ENCODE assay signal across 22 cellular contexts in the genomic region with DNA sequence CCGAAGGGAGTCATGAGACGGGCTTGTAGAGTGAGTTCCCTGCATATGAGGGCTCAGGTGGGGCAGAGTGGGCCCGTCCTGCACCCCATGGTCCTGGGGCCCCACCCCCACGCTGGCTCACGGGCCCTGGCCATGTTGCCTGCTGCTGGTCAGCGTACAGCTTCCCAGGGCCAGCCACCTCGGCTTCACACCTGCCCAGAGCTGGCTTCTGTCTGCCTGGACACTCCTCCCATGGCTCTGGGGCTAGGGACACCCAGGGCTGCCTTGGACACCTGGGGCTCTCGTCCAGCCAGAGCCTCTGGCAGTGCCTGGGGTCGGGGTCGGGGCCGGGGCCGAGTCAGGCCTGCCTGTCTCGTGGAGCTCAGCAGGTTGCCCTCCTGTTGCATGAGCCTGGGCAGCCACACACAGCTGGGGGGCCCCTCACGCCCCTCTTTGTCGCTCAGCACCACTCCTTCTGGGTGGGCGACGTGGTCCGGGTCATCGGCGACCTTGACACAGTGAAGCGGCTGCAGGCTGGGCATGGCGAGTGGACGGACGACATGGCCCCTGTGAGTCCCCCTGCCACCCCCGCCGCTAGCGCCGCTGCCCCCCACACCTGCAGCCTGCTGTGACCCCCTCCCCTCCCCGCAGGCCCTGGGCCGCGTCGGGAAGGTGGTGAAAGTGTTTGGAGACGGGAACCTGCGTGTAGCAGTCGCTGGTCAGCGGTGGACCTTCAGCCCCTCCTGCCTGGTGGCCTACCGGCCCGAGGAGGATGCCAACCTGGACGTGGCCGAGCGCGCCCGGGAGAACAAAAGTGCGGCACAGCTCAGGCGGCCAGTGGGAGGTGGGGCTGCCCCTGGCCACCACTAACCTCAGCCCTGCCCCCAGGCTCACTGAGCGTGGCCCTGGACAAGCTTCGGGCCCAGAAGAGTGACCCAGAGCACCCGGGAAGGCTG. TPM values are rescaled to one million over a fixed set of nuclear protein-coding genes. Genes with fewer than 3 reads are reported as not detected.
DNase-seq lines count a peak whose midpoint lies in the region; ATAC-seq, FAIRE-seq and TF ChIP-seq lines count a peak whose summit lies in the region.
"Had no signal": no experiment of that assay in that cellular context is flagged by ENCODE, and none has a peak within 500 bp of the region (broad histone marks: within the 10 kb centered on the region; RNA-seq: fewer than 3 reads in every experiment).

No MANE protein-coding gene starts in this region.

- no peak for ATAC-seq in right lobe of liver
- no peak for ATAC-seq in HepG2
- ATAC-seq in WTC11: no peak

- H3K23ac ChIP-seq in neuronal stem cell (ENCODE audit: low read depth, low read length, poor library complexity): peak overlapping the region; percentile 43

- WGBS in right lobe of liver (ENCODE audit: insufficient coverage, low coverage, low lambda C conversion rate, missing lambda C conversion rate): 80% methylated on average over 1 of the region's 48 CpGs
- WGBS in HepG2 (ENCODE audit: low lambda C conversion rate): 96% methylated on average over 21 of the region's 48 CpGs
- no CpG with 5 or more reads among the region's 48 CpGs for WGBS in neuronal stem cell (ENCODE audit: extremely low coverage in 2 of 2, insufficient read length in 2 of 2, insufficient replicate concordance in 1 of 2), 2 donors

- H2BK120ac ChIP-seq in neuronal stem cell (ENCODE audit: low read depth, low read length): no peak overlapping the region

- H3K4me2 ChIP-seq in HepG2 (ENCODE audit: low read depth, low read length): no peak overlapping the region
- no peak overlapping the region for H3K4me2 ChIP-seq in neuronal stem cell (ENCODE audit: insufficient read depth, low read length, poor library complexity, severe bottlenecking)

- TF ChIP-seq EP300 in HepG2 (IDR thresholded peaks at IDR 0.05; ENCODE audit: low read depth in 2 of 2, low read length in 2 of 2): no peak
- TF ChIP-seq EP300 in HepG2 (CRISPR knock-in tag; IDR thresholded peaks at IDR 0.05; ENCODE audit: borderline replicate concordance): no peak

- no peaks in the 10 kb centered on the region for H3K27me3 ChIP-seq in right lobe of liver
- H3K27me3 ChIP-seq in HepG2 (ENCODE audit: control insufficient read depth in 1 of 2, insufficient read depth in 2 of 2, low read length in 2 of 2): no peaks in the 10 kb centered on the region
- peaks cover 0 to 4% of the 10 kb centered on the region in 2 donors for H3K27me3 ChIP-seq in duodenal mucosa (ENCODE audit: control insufficient read depth in 1 of 2, insufficient read depth in 2 of 2, low read length in 2 of 2)
- peaks cover 0 to 31% (median 14%) of the 10 kb centered on the region in 3 experiments for H3K27me3 ChIP-seq in neuronal stem cell (ENCODE audit: control insufficient read depth in 3 of 3, insufficient read depth in 3 of 3, low read depth in 1 of 3, low read length in 3 of 3)
- H3K27me3 ChIP-seq: ascending aorta had no signal

- POLR2A ChIA-PET in HepG2 (lab: Yijun Ruan, JAX) (no interaction called here), WTC11 (lab: Charles Lee) (no interaction called here)

- no peak overlapping the region for H2BK12ac ChIP-seq in neuronal stem cell (ENCODE audit: low read length)

- TF ChIP-seq RAD21 in HepG2 (CRISPR knock-in tag; IDR thresholded peaks at IDR 0.05): no peak

- no peak overlapping the region for H2BK15ac ChIP-seq in neuronal stem cell (ENCODE audit: low read length)

- no peak for FAIRE-seq in HepG2 (lab: Jason Lieb, UNC)
- FAIRE-seq: frontal cortex had no signal

- no peak overlapping the region for H3K18ac ChIP-seq in neuronal stem cell (ENCODE audit: low read length)

- in situ Hi-C loops in HepG2 (cut with HindIII; ENCODE audit: extremely low pct_ligation_motif_present, low pct_unique_long_range_greater_than_20kb): no loop called here

- no peak overlapping the region for H3K4ac ChIP-seq in neuronal stem cell (ENCODE audit: low read length)

- intact Hi-C loops in right lobe of liver (cut with DNase I): loop anchor here in 1 of 2 donors (10.0 kb wide), 1 partner anchor 48 kb away; no protein-coding TSS in a partner anchor
- intact Hi-C loops in HepG2 (cut with micrococcal nuclease; ENCODE audit: unreplicated experiment): no loop called here

- H3K9me3 Mint-ChIP-seq in WTC11: no peaks in the 10 kb centered on the region
- H3K9me3 Mint-ChIP-seq: activated T-helper 1 cell treated with anti-CD3 and anti-CD28 coated beads, Interleukin-12 subunit alpha, Interleukin-12 subunit beta, Interleukin-2, Interleukin-4 antibody, amounts not matched to agents 30 ng/mL and 10 ng/mL and 1 ng/mL, durations not matched to agents 14 hours and 24 hours and 36 hours; CD4-positive, alpha-beta T cell; memory B cell had no signal

- H3K36me3 ChIP-seq in right lobe of liver (peaks cover 0 to 4% (median 2%) of the 10 kb centered on the region in 4 donors), HepG2 (replicated peaks in 1 of 2; ENCODE audit: control insufficient read depth in 1 of 2, insufficient read depth in 2 of 2, low read length in 2 of 2) (peaks cover 0 to 2% of the 10 kb centered on the region in 2 experiments; a peak in 1 of 5 replicates), duodenal mucosa (ENCODE audit: control insufficient read depth in 1 of 2, insufficient read depth in 2 of 2, low read length in 2 of 2) (peaks cover 0 to 9% of the 10 kb centered on the region in 2 donors), neuronal stem cell (replicated peaks in 1 of 2; ENCODE audit: control insufficient read depth in 2 of 2, insufficient read depth in 2 of 2, low read length in 2 of 2) (peaks cover 0 to 4% of the 10 kb centered on the region in 2 donors)
- H3K36me3 ChIP-seq: vagina had no signal

- H3K4me1 ChIP-seq in right lobe of liver (no peaks in the 10 kb centered on the region), HepG2 (ENCODE audit: insufficient read depth, low read length) (no peaks in the 10 kb centered on the region), duodenal mucosa (ENCODE audit: control insufficient read depth in 1 of 2, insufficient read depth in 2 of 2, low read length in 2 of 2) (peaks cover 6 to 12% of the 10 kb centered on the region in 2 donors), neuronal stem cell (ENCODE audit: control insufficient read depth in 2 of 2, insufficient read depth in 1 of 2, low read depth in 1 of 2, low read length in 2 of 2) (no peaks in the 10 kb centered on the region)
- H3K4me1 ChIP-seq: ascending aorta had no signal

- peaks cover 3% of the 10 kb centered on the region for H3K79me1 ChIP-seq in neuronal stem cell (ENCODE audit: low read depth, low read length)

- H3K36me3 Mint-ChIP-seq in WTC11: no peaks in the 10 kb centered on the region

- H4K91ac ChIP-seq in neuronal stem cell (ENCODE audit: low read depth, low read length, poor library complexity): no peak overlapping the region

- H3K27me3 Mint-ChIP-seq in WTC11 (ENCODE audit: low read depth): peaks cover 3% of the 10 kb centered on the region

- no peak overlapping the region for H2AFZ ChIP-seq in HepG2 (ENCODE audit: low read length)
- H2AFZ ChIP-seq in neuronal stem cell (ENCODE audit: low read length): no peak overlapping the region

- H3K27ac ChIP-seq in right lobe of liver (no peak overlapping the region), HepG2 (ENCODE audit: extremely low read length, insufficient read depth, low read length) (no peak overlapping the region), duodenal mucosa (ENCODE audit: low read depth, low read length) (peak overlapping the region; percentile 50), neuronal stem cell (replicated peaks; ENCODE audit: low read length) (no peak overlapping the region)
- H3K27ac ChIP-seq: ascending aorta, vagina had no signal

- H2AK5ac ChIP-seq in neuronal stem cell (ENCODE audit: low read depth, low read length): no peak overlapping the region

- H3K4me1 Mint-ChIP-seq in WTC11: peaks cover 2% of the 10 kb centered on the region; the same call in 1 of the 2 replicates

- H2BK5ac ChIP-seq in neuronal stem cell (ENCODE audit: low read length): no peak overlapping the region

- TF ChIP-seq POLR2A in right lobe of liver (IDR thresholded peaks at IDR 0.05): no peak
- TF ChIP-seq POLR2A in HepG2 (IDR thresholded peaks at IDR 0.05; ENCODE audit: insufficient read depth in 1 of 2, low read depth in 2 of 2, low read length in 2 of 2): no peak

- H3K27ac Mint-ChIP-seq in WTC11: no peak overlapping the region
- H3K27ac Mint-ChIP-seq: activated T-helper 1 cell treated with anti-CD3 and anti-CD28 coated beads, Interleukin-12 subunit alpha, Interleukin-12 subunit beta, Interleukin-2, Interleukin-4 antibody, amounts not matched to agents 30 ng/mL and 10 ng/mL and 1 ng/mL, durations not matched to agents 14 hours and 24 hours and 36 hours; CD4-positive, alpha-beta T cell; memory B cell had no signal

- CTCF ChIA-PET in HepG2 (lab: Yijun Ruan, JAX; ENCODE audit: low intra/inter-chr PET ratio, low total read pairs): no interaction called here
- CTCF ChIA-PET in WTC11 (lab: Charles Lee): interaction anchor here (0.8 kb wide), 1 partner anchor 11 kb away, joined by 3 read pairs; a partner anchor contains a TSS

- TF ChIP-seq CTCF in right lobe of liver (IDR thresholded peaks at IDR 0.05): no peak
- no peak for TF ChIP-seq CTCF in HepG2 (CRISPR knock-in tag; IDR thresholded peaks at IDR 0.05)
- TF ChIP-seq CTCF in WTC11 (IDR thresholded peaks at IDR 0.05): no peak

- H3K4me3 ChIP-seq in right lobe of liver: no peak overlapping the region
- no peak overlapping the region for H3K4me3 ChIP-seq in HepG2 (replicated peaks in 1 of 3; ENCODE audit: insufficient read depth in 1 of 3, low read depth in 2 of 3, low read length in 3 of 3)
- no peak overlapping the region for H3K4me3 ChIP-seq in duodenal mucosa (ENCODE audit: low read depth in 1 of 2, low read length in 2 of 2)
- no peak overlapping the region for H3K4me3 ChIP-seq in neuronal stem cell (ENCODE audit: low read length in 2 of 2)
- H3K4me3 ChIP-seq: ascending aorta, vagina had no signal

- no peaks in the 10 kb centered on the region for H4K20me1 ChIP-seq in HepG2 (ENCODE audit: insufficient read depth, low read length)

- no peak overlapping the region for H3K9ac ChIP-seq in HepG2 (ENCODE audit: insufficient read depth, low read depth, low read length)
- peak overlapping the region in 1 of 2 donors; percentile 51 for H3K9ac ChIP-seq in duodenal mucosa (ENCODE audit: low read depth in 1 of 2, low read length in 2 of 2)
- H3K9ac ChIP-seq in neuronal stem cell (ENCODE audit: low read depth, low read length, poor library complexity): peak overlapping the region; percentile 77

- no peaks in the 10 kb centered on the region for H3K79me2 ChIP-seq in HepG2 (ENCODE audit: insufficient read depth, low read length)

- H3K14ac ChIP-seq in neuronal stem cell (ENCODE audit: low read length): no peak overlapping the region

- no peak overlapping the region for H4K8ac ChIP-seq in neuronal stem cell (ENCODE audit: low read depth, low read length)

- no peak overlapping the region for H3K4me3 Mint-ChIP-seq in WTC11
- H3K4me3 Mint-ChIP-seq: activated T-helper 1 cell treated with anti-CD3 and anti-CD28 coated beads, Interleukin-12 subunit alpha, Interleukin-12 subunit beta, Interleukin-2, Interleukin-4 antibody, amounts not matched to agents 30 ng/mL and 10 ng/mL and 1 ng/mL, durations not matched to agents 14 hours and 24 hours and 36 hours; CD4-positive, alpha-beta T cell; memory B cell had no signal

- DNase-seq in right lobe of liver (peak; percentile 18 to 54 (median 46)), HepG2 (ENCODE audit: low spot score) (no peak), neuronal stem cell (ENCODE audit: low spot score) (no peak), NCI-H526 (lab: John Stamatoyannopoulos, UW) (no peak), WTC11 (ENCODE audit: low spot score) (no peak), H4 (ENCODE audit: low spot score) (no peak)
- DNase-seq: activated CD4-positive, CD25-positive, alpha-beta regulatory T cell; activated naive CD4-positive, alpha-beta T cell treated with anti-CD3 and anti-CD28 coated beads, Interleukin-2, amount 50 U/mL, for 16 hours; CD4-positive, alpha-beta T cell; effector CD4-positive, alpha-beta T cell; erythroblast; GF-D8; hypothalamus; Karpas-422; MV-4-11; NCI-H187 treated with DMSO at 0.1 percent for 48 hours had no signal

- BruUV-seq in HepG2 (replicated peaks; lab: Mats Ljungman, UMichigan): no TSS peak

- H3K9me3 ChIP-seq in right lobe of liver (no peaks in the 10 kb centered on the region), HepG2 (ENCODE audit: low read length) (no peaks in the 10 kb centered on the region), duodenal mucosa (ENCODE audit: control insufficient read depth in 1 of 2, low read length in 2 of 2) (no peaks in the 10 kb centered on the region), neuronal stem cell (replicated peaks in 1 of 2; ENCODE audit: control insufficient read depth in 2 of 2, insufficient read depth in 1 of 2, low read depth in 1 of 2, low read length in 2 of 2) (no peaks in the 10 kb centered on the region)
- H3K9me3 ChIP-seq: ascending aorta, vagina had no signal

RNA-seq across cellular contexts. Expression of a gene that starts 5.5 kb away (rescaled TPM):
- total RNA-seq in right lobe of liver (1 to 10 TPM in 5 of 6 experiments, under 1 TPM in 1; 0.75 to 4.0 (median 2.3) TPM), HepG2 (2016; rRNA removed; fragmentation: Illumina TruSeq; extraction: Trizol) (0.75 and 1.0 TPM in 2 replicates), WTC11 (2021) (20.0 to 28.1 TPM (median 27.1 TPM) in 3 replicates)
- total RNA-seq in HepG2 (2016; cell fraction: cytosol; rRNA removed; fragmentation: Illumina TruSeq; extraction: Trizol; ENCODE audit: low read depth): 1.0 and 1.4 TPM in 2 replicates
- total RNA-seq in HepG2 (2016; cell fraction: insoluble cytoplasmic fraction; rRNA removed; fragmentation: Illumina TruSeq; extraction: Trizol): 0.46 and 1.8 TPM in 2 replicates
- total RNA-seq in HepG2 (2016; cell fraction: membrane; rRNA removed; fragmentation: Illumina TruSeq; extraction: Trizol): 1.1 and 1.5 TPM in 2 replicates
- total RNA-seq in HepG2 (2016; cell fraction: nucleus; rRNA removed; fragmentation: Illumina TruSeq; extraction: Trizol): 2.1 and 2.7 TPM in 2 replicates
- 0.61 and 2.0 TPM in 2 replicates for polyA plus RNA-seq in HepG2 (2011; rRNA removed)
- polyA plus RNA-seq in HepG2 (2011; cell fraction: cytosol; rRNA removed): 0.92 and 1.5 TPM in 2 replicates
- polyA plus RNA-seq in HepG2 (2011; cell fraction: nucleus; rRNA removed): 16.7 and 18.0 TPM in 2 replicates
- polyA plus RNA-seq in HepG2 (2012): 0.85 and 1.5 TPM in 2 replicates
- 0.46 and 1.3 TPM in 2 replicates for polyA plus RNA-seq in HepG2 (2016; cell fraction: cytosol; fragmentation: Illumina TruSeq; extraction: Trizol; ENCODE audit: low read depth)
- polyA plus RNA-seq in HepG2 (2016; cell fraction: insoluble cytoplasmic fraction; fragmentation: Illumina TruSeq; extraction: Trizol; ENCODE audit: low read depth): 0.38 and 0.46 TPM in 2 replicates
- polyA plus RNA-seq in HepG2 (2016; cell fraction: membrane; fragmentation: Illumina TruSeq; extraction: Trizol; ENCODE audit: low read depth): 0.78 and 1.4 TPM in 2 replicates
- polyA plus RNA-seq in HepG2 (2016; cell fraction: nucleus; fragmentation: Illumina TruSeq; extraction: Trizol; ENCODE audit: insufficient read depth, low read depth): 0.47 and 1.1 TPM in 2 replicates
- 0.54 and 0.75 TPM in 2 replicates for polyA minus RNA-seq in HepG2 (2011; rRNA and poly(A)+ RNA removed; ENCODE audit: low replicate concordance)
- 0.79 TPM in 1 of 2 replicates, not detected in the other for polyA minus RNA-seq in HepG2 (2011; cell fraction: cytosol; rRNA and poly(A)+ RNA removed)
- polyA minus RNA-seq in HepG2 (2011; cell fraction: nucleus; rRNA and poly(A)+ RNA removed): 0.77 and 1.4 TPM in 2 replicates
- polyA plus RNA-seq in neuronal stem cell (2013, experiment 1 of 2): 11.0 TPM
- polyA plus RNA-seq in neuronal stem cell (2013, experiment 2 of 2): 10.6 TPM
- total RNA-seq in H4 (2014; rRNA removed; shearing (Covaris generic)): not detected in 2 replicates

RNA-seq across cellular contexts. Expression of a gene that starts 11.2 kb away (rescaled TPM):
- 10 to 100 TPM; 20.7 to 38.5 (median 33.9) TPM for total RNA-seq in right lobe of liver
- total RNA-seq in HepG2 (2016; rRNA removed; fragmentation: Illumina TruSeq; extraction: Trizol): 10.3 and 30.4 TPM in 2 replicates
- 16.4 and 16.7 TPM in 2 replicates for total RNA-seq in HepG2 (2016; cell fraction: cytosol; rRNA removed; fragmentation: Illumina TruSeq; extraction: Trizol; ENCODE audit: low read depth)
- 9.2 and 32.3 TPM in 2 replicates for total RNA-seq in HepG2 (2016; cell fraction: insoluble cytoplasmic fraction; rRNA removed; fragmentation: Illumina TruSeq; extraction: Trizol)
- 20.6 and 22.6 TPM in 2 replicates for total RNA-seq in HepG2 (2016; cell fraction: membrane; rRNA removed; fragmentation: Illumina TruSeq; extraction: Trizol)
- total RNA-seq in HepG2 (2016; cell fraction: nucleus; rRNA removed; fragmentation: Illumina TruSeq; extraction: Trizol): 24.1 and 25.9 TPM in 2 replicates
- polyA plus RNA-seq in HepG2 (2011; rRNA removed): 19.9 and 31.3 TPM in 2 replicates
- 12.2 and 30.4 TPM in 2 replicates for polyA plus RNA-seq in HepG2 (2011; cell fraction: cytosol; rRNA removed)
- polyA plus RNA-seq in HepG2 (2011; cell fraction: nucleus; rRNA removed): 421 and 707 TPM in 2 replicates
- polyA plus RNA-seq in HepG2 (2012): 16.8 and 35.3 TPM in 2 replicates
- 15.5 and 15.9 TPM in 2 replicates for polyA plus RNA-seq in HepG2 (2016; cell fraction: cytosol; fragmentation: Illumina TruSeq; extraction: Trizol; ENCODE audit: low read depth)
- polyA plus RNA-seq in HepG2 (2016; cell fraction: insoluble cytoplasmic fraction; fragmentation: Illumina TruSeq; extraction: Trizol; ENCODE audit: low read depth): 9.4 and 11.7 TPM in 2 replicates
- 14.1 and 15.4 TPM in 2 replicates for polyA plus RNA-seq in HepG2 (2016; cell fraction: membrane; fragmentation: Illumina TruSeq; extraction: Trizol; ENCODE audit: low read depth)
- polyA plus RNA-seq in HepG2 (2016; cell fraction: nucleus; fragmentation: Illumina TruSeq; extraction: Trizol; ENCODE audit: insufficient read depth, low read depth): 59.2 and 75.4 TPM in 2 replicates
- 24.6 and 100 TPM in 2 replicates for polyA minus RNA-seq in HepG2 (2011; rRNA and poly(A)+ RNA removed; ENCODE audit: low replicate concordance)
- polyA minus RNA-seq in HepG2 (2011; cell fraction: cytosol; rRNA and poly(A)+ RNA removed): 27.4 and 28.8 TPM in 2 replicates
- polyA minus RNA-seq in HepG2 (2011; cell fraction: nucleus; rRNA and poly(A)+ RNA removed): 51.5 and 62.8 TPM in 2 replicates
- 60.6 TPM for polyA plus RNA-seq in neuronal stem cell (2013, experiment 1 of 2)
- 58.5 TPM for polyA plus RNA-seq in neuronal stem cell (2013, experiment 2 of 2)
- total RNA-seq in WTC11 (2021): 90.6 to 120 TPM (median 113 TPM) in 3 replicates
- 11.8 and 18.5 TPM in 2 replicates for total RNA-seq in H4 (2014; rRNA removed; shearing (Covaris generic))

RNA-seq across cellular contexts. Expression of a gene that starts 26.5 kb away (rescaled TPM):
- total RNA-seq in right lobe of liver: 1 to 10 TPM in 1 of 6 experiments, under 1 TPM in 5; 0.09 to 1.6 (median 0.46) TPM
- total RNA-seq in HepG2 (2016; rRNA removed; fragmentation: Illumina TruSeq; extraction: Trizol): 2.0 and 2.5 TPM in 2 replicates
- 6.6 and 6.8 TPM in 2 replicates for total RNA-seq in HepG2 (2016; cell fraction: cytosol; rRNA removed; fragmentation: Illumina TruSeq; extraction: Trizol; ENCODE audit: low read depth)
- total RNA-seq in HepG2 (2016; cell fraction: insoluble cytoplasmic fraction; rRNA removed; fragmentation: Illumina TruSeq; extraction: Trizol): 2.4 and 2.8 TPM in 2 replicates
- total RNA-seq in HepG2 (2016; cell fraction: membrane; rRNA removed; fragmentation: Illumina TruSeq; extraction: Trizol): 10.4 and 11.3 TPM in 2 replicates
- total RNA-seq in HepG2 (2016; cell fraction: nucleus; rRNA removed; fragmentation: Illumina TruSeq; extraction: Trizol): 1.1 and 1.3 TPM in 2 replicates
- 2.2 and 3.1 TPM in 2 replicates for polyA plus RNA-seq in HepG2 (2011; rRNA removed)
- polyA plus RNA-seq in HepG2 (2011; cell fraction: cytosol; rRNA removed): 2.6 and 5.4 TPM in 2 replicates
- polyA plus RNA-seq in HepG2 (2011; cell fraction: nucleus; rRNA removed): 3.9 and 4.3 TPM in 2 replicates
- polyA plus RNA-seq in HepG2 (2012): 4.0 and 4.3 TPM in 2 replicates
- polyA plus RNA-seq in HepG2 (2016; cell fraction: cytosol; fragmentation: Illumina TruSeq; extraction: Trizol; ENCODE audit: low read depth): 20.0 and 21.4 TPM in 2 replicates
- 5.1 and 6.0 TPM in 2 replicates for polyA plus RNA-seq in HepG2 (2016; cell fraction: insoluble cytoplasmic fraction; fragmentation: Illumina TruSeq; extraction: Trizol; ENCODE audit: low read depth)
- 21.7 and 28.5 TPM in 2 replicates for polyA plus RNA-seq in HepG2 (2016; cell fraction: membrane; fragmentation: Illumina TruSeq; extraction: Trizol; ENCODE audit: low read depth)
- 4.3 and 4.8 TPM in 2 replicates for polyA plus RNA-seq in HepG2 (2016; cell fraction: nucleus; fragmentation: Illumina TruSeq; extraction: Trizol; ENCODE audit: insufficient read depth, low read depth)
- polyA minus RNA-seq in HepG2 (2011; rRNA and poly(A)+ RNA removed; ENCODE audit: low replicate concordance): 4.9 TPM in 1 of 2 replicates, not detected in the other
- polyA minus RNA-seq in HepG2 (2011; cell fraction: cytosol; rRNA and poly(A)+ RNA removed): 4.0 and 4.4 TPM in 2 replicates
- 0.64 and 1.1 TPM in 2 replicates for polyA minus RNA-seq in HepG2 (2011; cell fraction: nucleus; rRNA and poly(A)+ RNA removed)
- polyA plus RNA-seq in neuronal stem cell (2013, experiment 1 of 2): 12.4 TPM
- polyA plus RNA-seq in neuronal stem cell (2013, experiment 2 of 2): 11.8 TPM
- total RNA-seq in WTC11 (2021): 30.4 to 37.5 TPM (median 34.9 TPM) in 3 replicates
- 0.85 and 1.2 TPM in 2 replicates for total RNA-seq in H4 (2014; rRNA removed; shearing (Covaris generic))

RNA-seq across cellular contexts. Expression of a gene that starts 32.3 kb away (rescaled TPM):
- total RNA-seq in right lobe of liver (10 to 100 TPM in 2 of 6 experiments, 1 to 10 TPM in 4; 8.0 to 11.8 (median 9.5) TPM), HepG2 (2016; rRNA removed; fragmentation: Illumina TruSeq; extraction: Trizol) (12.4 and 15.1 TPM in 2 replicates), WTC11 (2021) (39.5 to 41.2 TPM (median 40.7 TPM) in 3 replicates)
- total RNA-seq in HepG2 (2016; cell fraction: cytosol; rRNA removed; fragmentation: Illumina TruSeq; extraction: Trizol; ENCODE audit: low read depth): 2.3 and 3.1 TPM in 2 replicates
- total RNA-seq in HepG2 (2016; cell fraction: insoluble cytoplasmic fraction; rRNA removed; fragmentation: Illumina TruSeq; extraction: Trizol): 9.4 and 16.6 TPM in 2 replicates
- total RNA-seq in HepG2 (2016; cell fraction: membrane; rRNA removed; fragmentation: Illumina TruSeq; extraction: Trizol): 3.6 and 4.3 TPM in 2 replicates
- total RNA-seq in HepG2 (2016; cell fraction: nucleus; rRNA removed; fragmentation: Illumina TruSeq; extraction: Trizol): 11.2 TPM in 2 replicates
- polyA plus RNA-seq in HepG2 (2011; rRNA removed): 3.6 and 3.9 TPM in 2 replicates
- polyA plus RNA-seq in HepG2 (2011; cell fraction: cytosol; rRNA removed): 3.1 TPM in 2 replicates
- 20.3 and 22.5 TPM in 2 replicates for polyA plus RNA-seq in HepG2 (2011; cell fraction: nucleus; rRNA removed)
- polyA plus RNA-seq in HepG2 (2012): 15.9 and 17.5 TPM in 2 replicates
- 1.4 and 2.2 TPM in 2 replicates for polyA plus RNA-seq in HepG2 (2016; cell fraction: cytosol; fragmentation: Illumina TruSeq; extraction: Trizol; ENCODE audit: low read depth)
- polyA plus RNA-seq in HepG2 (2016; cell fraction: insoluble cytoplasmic fraction; fragmentation: Illumina TruSeq; extraction: Trizol; ENCODE audit: low read depth): 21.8 and 26.2 TPM in 2 replicates
- 4.1 TPM in 2 replicates for polyA plus RNA-seq in HepG2 (2016; cell fraction: membrane; fragmentation: Illumina TruSeq; extraction: Trizol; ENCODE audit: low read depth)
- 56.5 and 61.8 TPM in 2 replicates for polyA plus RNA-seq in HepG2 (2016; cell fraction: nucleus; fragmentation: Illumina TruSeq; extraction: Trizol; ENCODE audit: insufficient read depth, low read depth)
- polyA minus RNA-seq in HepG2 (2011; rRNA and poly(A)+ RNA removed; ENCODE audit: low replicate concordance): 2.6 and 3.1 TPM in 2 replicates
- 2.2 and 3.0 TPM in 2 replicates for polyA minus RNA-seq in HepG2 (2011; cell fraction: cytosol; rRNA and poly(A)+ RNA removed)
- 3.1 and 3.4 TPM in 2 replicates for polyA minus RNA-seq in HepG2 (2011; cell fraction: nucleus; rRNA and poly(A)+ RNA removed)
- polyA plus RNA-seq in neuronal stem cell (2013, experiment 1 of 2): 40.1 TPM
- 41.3 TPM for polyA plus RNA-seq in neuronal stem cell (2013, experiment 2 of 2)
- 4.7 and 10.4 TPM in 2 replicates for total RNA-seq in H4 (2014; rRNA removed; shearing (Covaris generic))

RNA-seq across cellular contexts. Expression of a gene that starts 51.8 kb away (rescaled TPM):
- 10 to 100 TPM; 46.6 to 72.6 (median 63.8) TPM for total RNA-seq in right lobe of liver
- total RNA-seq in HepG2 (2016; rRNA removed; fragmentation: Illumina TruSeq; extraction: Trizol): 63.5 and 67.1 TPM in 2 replicates
- total RNA-seq in HepG2 (2016; cell fraction: cytosol; rRNA removed; fragmentation: Illumina TruSeq; extraction: Trizol; ENCODE audit: low read depth): 174 and 181 TPM in 2 replicates
- 55.4 and 71.0 TPM in 2 replicates for total RNA-seq in HepG2 (2016; cell fraction: insoluble cytoplasmic fraction; rRNA removed; fragmentation: Illumina TruSeq; extraction: Trizol)
- total RNA-seq in HepG2 (2016; cell fraction: membrane; rRNA removed; fragmentation: Illumina TruSeq; extraction: Trizol): 205 and 206 TPM in 2 replicates
- total RNA-seq in HepG2 (2016; cell fraction: nucleus; rRNA removed; fragmentation: Illumina TruSeq; extraction: Trizol): 33.8 and 37.5 TPM in 2 replicates
- polyA plus RNA-seq in HepG2 (2011; rRNA removed): 41.7 and 42.8 TPM in 2 replicates
- polyA plus RNA-seq in HepG2 (2011; cell fraction: cytosol; rRNA removed): 46.2 and 47.3 TPM in 2 replicates
- polyA plus RNA-seq in HepG2 (2011; cell fraction: nucleus; rRNA removed): 54.5 and 58.4 TPM in 2 replicates
- polyA plus RNA-seq in HepG2 (2012): 78.4 and 81.7 TPM in 2 replicates
- 402 and 408 TPM in 2 replicates for polyA plus RNA-seq in HepG2 (2016; cell fraction: cytosol; fragmentation: Illumina TruSeq; extraction: Trizol; ENCODE audit: low read depth)
- polyA plus RNA-seq in HepG2 (2016; cell fraction: insoluble cytoplasmic fraction; fragmentation: Illumina TruSeq; extraction: Trizol; ENCODE audit: low read depth): 95.7 and 105 TPM in 2 replicates
- 348 and 359 TPM in 2 replicates for polyA plus RNA-seq in HepG2 (2016; cell fraction: membrane; fragmentation: Illumina TruSeq; extraction: Trizol; ENCODE audit: low read depth)
- 88.7 and 92.0 TPM in 2 replicates for polyA plus RNA-seq in HepG2 (2016; cell fraction: nucleus; fragmentation: Illumina TruSeq; extraction: Trizol; ENCODE audit: insufficient read depth, low read depth)
- polyA minus RNA-seq in HepG2 (2011; rRNA and poly(A)+ RNA removed; ENCODE audit: low replicate concordance): 60.1 and 74.5 TPM in 2 replicates
- 44.8 and 47.0 TPM in 2 replicates for polyA minus RNA-seq in HepG2 (2011; cell fraction: cytosol; rRNA and poly(A)+ RNA removed)
- 35.7 and 37.5 TPM in 2 replicates for polyA minus RNA-seq in HepG2 (2011; cell fraction: nucleus; rRNA and poly(A)+ RNA removed)
- polyA plus RNA-seq in neuronal stem cell (2013, experiment 1 of 2): 147 TPM
- 144 TPM for polyA plus RNA-seq in neuronal stem cell (2013, experiment 2 of 2)
- total RNA-seq in WTC11 (2021): 150 to 158 TPM (median 150 TPM) in 3 replicates
- total RNA-seq in H4 (2014; rRNA removed; shearing (Covaris generic)): 83.4 and 130 TPM in 2 replicates

Comparison
In these comparisons a context has a peak if more than half of its experiments do, and no peak if none do; other contexts are left out.
1. DNase-seq: peak in right lobe of liver (3 of 3); none in HepG2 (single experiment), neuronal stem cell (single experiment), NCI-H526 (0 of 2), WTC11 (single experiment) and H4 (single experiment).